ENCODE assay signal across 7 cellular contexts in genomic region chr3:158659454-158660237, GRCh38. TPM values are rescaled to one million over a fixed set of nuclear protein-coding genes. Genes with fewer than 3 reads are reported as not detected.
DNase-seq lines count a peak whose midpoint lies in the region; ATAC-seq and TF ChIP-seq lines count a peak whose summit lies in the region.

No MANE protein-coding gene starts in this region.

- H3K4me2 ChIP-seq in hepatocyte, result no peak overlapping the region

- H3K36me3 ChIP-seq in hepatocyte (replicated peaks; ENCODE audit: insufficient read depth, low read depth), result no peaks in the 10 kb centered on the region
- peaks cover 0 to 100% (median 69%) of the 10 kb centered on the region in 6 donors for H3K36me3 ChIP-seq in spleen

- no peak overlapping the region for H3K27ac ChIP-seq in hepatocyte
- H3K27ac ChIP-seq in spleen, result no peak overlapping the region

- H3K4me3 ChIP-seq in astrocyte of the spinal cord (ENCODE audit: low read depth, low read length) (no peak overlapping the region), hepatocyte (no peak overlapping the region), spleen (no peak overlapping the region)

- H3K27me3 ChIP-seq in hepatocyte (no peaks in the 10 kb centered on the region), spleen (replicated peaks in 1 of 7) (no peaks in the 10 kb centered on the region)

- H4K20me1 ChIP-seq in hepatocyte (ENCODE audit: insufficient read depth, poor library complexity, severe bottlenecking), result no peaks in the 10 kb centered on the region

- DNase-seq in GM10266 (ENCODE audit: extremely low spot score) (peak; percentile 44), HuH-7.5 (ENCODE audit: low spot score) (peak; percentile 27), SK-N-DZ (ENCODE audit: low spot score) (peak; percentile 24), astrocyte of the spinal cord (ENCODE audit: low read depth, low spot score) (peak; percentile 77), hepatocyte (ENCODE audit: low spot score) (peak; percentile 78), spleen (no peak)

- H3K79me2 ChIP-seq in hepatocyte, result peaks cover 2% of the 10 kb centered on the region

- H3K9me2 ChIP-seq in hepatocyte (replicated peaks; ENCODE audit: insufficient read depth), result no peaks in the 10 kb centered on the region

- TF ChIP-seq CTCF in GM10266 (IDR thresholded peaks at IDR 0.05; ENCODE audit: control insufficient read depth, insufficient read depth, low read depth, missing control alignments), result peak; percentile 60
- TF ChIP-seq CTCF in astrocyte of the spinal cord (IDR thresholded peaks at IDR 0.05; ENCODE audit: low read depth, low read length), result peak; percentile 81
- peak; percentile 78 for TF ChIP-seq CTCF in hepatocyte (IDR thresholded peaks at IDR 0.05; ENCODE audit: poor library complexity)
- TF ChIP-seq CTCF in spleen (IDR thresholded peaks at IDR 0.05 in 8 of 11, conservative IDR thresholded peaks at IDR 0.05 in 3 of 11), result peak in 10 of 11 experiments; percentile 12 to 76 (median 64)

- in situ Hi-C loops in astrocyte of the spinal cord (cut with HindIII; ENCODE audit: low sequenced_read_pairs), result no loop called here

- no peak overlapping the region for H2AFZ ChIP-seq in hepatocyte

- intact Hi-C loops in spleen (cut with DNase I; ENCODE audit: low total_unique reads), result loop anchor here (5.0 kb wide), 1 partner anchor 133 kb away; no protein-coding TSS in a partner anchor

- 55% methylated on average over 7 of the region's 7 CpGs for WGBS in hepatocyte (ENCODE audit: low lambda C conversion rate, missing lambda C conversion rate)
- WGBS in spleen, 5 donors, result 36 to 41% (median 40%) methylated on average over 7 of the region's 7 CpGs

- peak; percentile 89 for ATAC-seq in GM21723 (IDR thresholded peaks at IDR 0.05; ENCODE audit: unreplicated experiment)

- H3K4me1 ChIP-seq in hepatocyte (ENCODE audit: insufficient read depth) (no peaks in the 10 kb centered on the region), spleen (peaks cover 0 to 13% (median 0%) of the 10 kb centered on the region in 6 donors)

- H3K9me3 ChIP-seq in hepatocyte (ENCODE audit: low read depth) (no peaks in the 10 kb centered on the region), spleen (no peaks in the 10 kb centered on the region)

- no peak for TF ChIP-seq POLR2A in spleen (IDR thresholded peaks at IDR 0.05)

RNA-seq across cellular contexts. Expression of gene LXN, which starts 12.8 kb away (rescaled TPM):
- not detected in 2 replicates for polyA plus RNA-seq in SK-N-DZ (2014; cell fraction: cytosol; rRNA removed)
- polyA plus RNA-seq in SK-N-DZ (2014; cell fraction: nucleus; rRNA removed), result not detected in 2 replicates
- 19.6 and 26.6 TPM in 2 replicates for total RNA-seq in hepatocyte
- polyA plus RNA-seq in hepatocyte, result 21.3 and 24.8 TPM in 2 replicates
- total RNA-seq in spleen, result 10 to 100 TPM in 4 of 7 donors, 1 to 10 TPM in 3; 7.9 to 17.3 (median 11.3) TPM
- 10 to 100 TPM; 12.3 to 18.6 (median 16.0) TPM for polyA plus RNA-seq in spleen

RNA-seq across cellular contexts. Expression of gene GFM1, which starts 15.3 kb away (rescaled TPM):
- 34.7 and 56.0 TPM in 2 replicates for polyA plus RNA-seq in SK-N-DZ (2014; cell fraction: cytosol; rRNA removed)
- 64.4 and 85.0 TPM in 2 replicates for polyA plus RNA-seq in SK-N-DZ (2014; cell fraction: nucleus; rRNA removed)
- 60.0 and 64.9 TPM in 2 replicates for total RNA-seq in hepatocyte
- 26.9 and 28.0 TPM in 2 replicates for polyA plus RNA-seq in hepatocyte
- 10 to 100 TPM; 38.8 to 56.5 (median 49.3) TPM for total RNA-seq in spleen
- 10 to 100 TPM; 11.8 to 13.1 (median 12.4) TPM for polyA plus RNA-seq in spleen
